In the genomic region with DNA sequence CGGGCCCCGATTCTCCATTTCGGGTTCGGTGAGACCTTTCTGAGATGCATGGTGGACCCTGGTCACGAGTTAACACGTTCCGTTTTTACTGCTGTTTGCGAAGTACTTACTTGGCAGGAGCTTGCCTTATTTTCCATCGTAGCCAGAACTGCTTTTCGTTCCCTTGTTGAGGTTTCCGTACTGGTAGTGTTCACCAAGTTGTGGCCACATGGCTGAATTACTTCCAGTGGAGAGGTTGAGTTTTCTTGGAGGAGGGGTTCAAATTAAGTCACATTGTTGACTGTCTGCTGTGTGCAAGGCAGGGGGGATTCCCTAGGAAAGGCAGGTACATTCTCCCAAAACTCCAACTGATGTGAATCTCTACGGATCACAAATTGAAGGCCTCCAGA, we compare ENCODE assay signal across 8 cellular contexts. TPM values are rescaled to one million over a fixed set of nuclear protein-coding genes. Genes with fewer than 3 reads are reported as not detected.
DNase-seq lines count a peak whose midpoint lies in the region; ATAC-seq, FAIRE-seq and TF ChIP-seq lines count a peak whose summit lies in the region.

No MANE protein-coding gene starts in this region.

- CTCF ChIA-PET in H1 (lab: Charles Lee; ENCODE audit: partially characterized antibody), result interaction anchor here (0.6 to 14.0 kb wide), 7 partner anchors 12 to 327 kb away, joined by 3 to 333 read pairs (median 4); no protein-coding TSS in a partner anchor

- H3F3A ChIP-seq in OCI-LY1 (ENCODE audit: insufficient read depth, low read length), result peaks cover 9% of the 10 kb centered on the region; the same call in 1 of the 2 replicates

- no peak overlapping the region for H2BK120ac ChIP-seq in H1 (replicated peaks; ENCODE audit: low read depth, low read length)

- H3K9me3 ChIP-seq in OCI-LY1 (ENCODE audit: low read length) (no peaks in the 10 kb centered on the region), H1 (ENCODE audit: insufficient read depth in 2 of 2, low read depth in 1 of 2, low read length in 1 of 2) (no peaks in the 10 kb centered on the region)

- H3K9me3 Mint-ChIP-seq in nephron progenitor cell, result no peaks in the 10 kb centered on the region

- TF ChIP-seq EP300 in H1 (IDR thresholded peaks at IDR 0.05; ENCODE audit: borderline replicate concordance in 1 of 2, low read depth in 2 of 2, low read length in 2 of 2), result no peak

- H2AFZ ChIP-seq in OCI-LY1 (ENCODE audit: low read length) (no peak overlapping the region), H1 (ENCODE audit: low read length) (peak overlapping the region; percentile 87)

- H3K14ac ChIP-seq in H1 (ENCODE audit: insufficient read length), result no peak overlapping the region

- FAIRE-seq in H1 (lab: Jason Lieb, UNC), result no peak

- H3K4ac ChIP-seq in H1 (replicated peaks; ENCODE audit: insufficient read length, low read depth, low read length), result no peak overlapping the region

- no peak overlapping the region for H4K8ac ChIP-seq in H1 (ENCODE audit: extremely low read depth, insufficient read depth, low read length)

- H3K79me2 ChIP-seq in OCI-LY1 (ENCODE audit: insufficient read depth, low read length) (no peaks in the 10 kb centered on the region), H1 (ENCODE audit: control insufficient read depth in 1 of 2, insufficient read depth in 2 of 2, low read length in 2 of 2) (no peaks in the 10 kb centered on the region)

- H2BK20ac ChIP-seq in H1 (ENCODE audit: low read length), result no peak overlapping the region

- H2BK5ac ChIP-seq in H1 (ENCODE audit: low read depth, low read length), result no peak overlapping the region

- no peaks in the 10 kb centered on the region for H3K36me3 ChIP-seq in OCI-LY1 (ENCODE audit: insufficient read depth, low read length)
- H3K36me3 ChIP-seq in H1 (ENCODE audit: control insufficient read depth in 2 of 4, insufficient read depth in 4 of 4, low read length in 3 of 4), result no peaks in the 10 kb centered on the region

- DNase-seq in H1 (ENCODE audit: low read depth in 1 of 2, low spot score in 2 of 2) (no peak), nephron progenitor cell (no peak), iPS-NIHi11 (ENCODE audit: low spot score) (no peak)

- H3K9me2 ChIP-seq in OCI-LY1 (ENCODE audit: low read depth, low read length), result no peaks in the 10 kb centered on the region

- POLR2A ChIA-PET in H1 (lab: Charles Lee; ENCODE audit: partially characterized antibody), result interaction anchor here (0.5 to 8.5 kb wide), 8 partner anchors 10 to 199 kb away, joined by 3 to 121 read pairs (median 3); no protein-coding TSS in a partner anchor

- H2BK15ac ChIP-seq in H1 (ENCODE audit: low read length), result 0 out of 2 replicates have a peak overlapping the region, but pooled peaks have one; percentile 48

- no peak overlapping the region; the same call in 1 of the 2 replicates for H3K18ac ChIP-seq in H1 (ENCODE audit: extremely low read depth, low read length)

- peaks cover 24% of the 10 kb centered on the region for H3K27me3 Mint-ChIP-seq in nephron progenitor cell (ENCODE audit: low read depth, poor library complexity)

- peaks cover 58% of the 10 kb centered on the region for H3K4me1 Mint-ChIP-seq in nephron progenitor cell

- H3K4me3 ChIP-seq in OCI-LY1 (ENCODE audit: low read depth, low read length, poor library complexity, severe bottlenecking) (peak overlapping the region; percentile 84), H1 (ENCODE audit: extremely low read depth in 1 of 4, insufficient read depth in 2 of 4, low read depth in 3 of 4, low read length in 4 of 4) (peak overlapping the region; percentile 73 to 80 (median 78); a peak in 7 of 8 replicates)

- peak overlapping the region; percentile 85 for H3K9ac ChIP-seq in OCI-LY1 (ENCODE audit: low read length)
- H3K9ac ChIP-seq in H1 (replicated peaks in 1 of 4; ENCODE audit: extremely low read depth in 1 of 4, low read depth in 3 of 4, low read length in 3 of 4), result peak overlapping the region in 3 of 4 experiments; percentile 25 to 44 (median 40); a peak in 3 of 7 replicates

- no peaks in the 10 kb centered on the region for H4K20me1 ChIP-seq in OCI-LY1 (ENCODE audit: insufficient read depth, low read length)
- H4K20me1 ChIP-seq in H1 (replicated peaks in 1 of 2; ENCODE audit: control insufficient read depth in 1 of 2, insufficient read depth in 2 of 2, low read length in 2 of 2), result peaks cover 0 to 3% of the 10 kb centered on the region in 2 experiments

- H3K4me3 Mint-ChIP-seq in nephron progenitor cell, result peak overlapping the region; percentile 92

- no peak overlapping the region for H2AK5ac ChIP-seq in H1 (ENCODE audit: low read depth, low read length)

- H3K56ac ChIP-seq in H1 (replicated peaks; ENCODE audit: insufficient read length, low read depth, low read length), result no peak overlapping the region

- H3K23me2 ChIP-seq in H1 (ENCODE audit: low read depth, low read length), result peaks cover 26% of the 10 kb centered on the region

- H3K23ac ChIP-seq in H1 (ENCODE audit: insufficient read length), result no peak overlapping the region

- H3K36me3 Mint-ChIP-seq in nephron progenitor cell (ENCODE audit: low read depth), result peaks cover 20% of the 10 kb centered on the region

- peak overlapping the region; percentile 93; the same call in 1 of the 2 replicates for H2BK12ac ChIP-seq in H1 (ENCODE audit: low read depth, low read length)

- H4K5ac ChIP-seq in H1 (ENCODE audit: insufficient read length, low read depth, low read length), result no peak overlapping the region

- no peak for TF ChIP-seq RAD21 in H1 (IDR thresholded peaks at IDR 0.05 in 1 of 2, conservative IDR thresholded peaks at IDR 0.05 in 1 of 2; ENCODE audit: low read depth in 2 of 2, low read length in 2 of 2)

- no peak for TF ChIP-seq CTCF in C4-2B (conservative IDR thresholded peaks at IDR 0.05)
- TF ChIP-seq CTCF in OCI-LY1 (IDR thresholded peaks at IDR 0.05; ENCODE audit: low read length), result no peak
- no peak for TF ChIP-seq CTCF in H1 (IDR thresholded peaks at IDR 0.05; ENCODE audit: control extremely low read depth in 1 of 3, insufficient read depth in 1 of 3, low read depth in 1 of 3, low read length in 3 of 3)
- no peak for TF ChIP-seq CTCF in nephron progenitor cell (IDR thresholded peaks at IDR 0.05)

- H3K4me2 ChIP-seq in OCI-LY1 (ENCODE audit: low read length) (peak overlapping the region; percentile 87), H1 (ENCODE audit: insufficient read depth in 1 of 2, low read depth in 2 of 2, low read length in 2 of 2) (peak overlapping the region; percentile 100)

- H4K91ac ChIP-seq in H1 (replicated peaks; ENCODE audit: insufficient read length, low read length), result no peak overlapping the region

- peak overlapping the region; percentile 66 for H3K27ac ChIP-seq in C4-2B
- peak overlapping the region; percentile 95 for H3K27ac ChIP-seq in OCI-LY1 (ENCODE audit: low read depth, low read length, poor library complexity, severe bottlenecking)
- no peak overlapping the region for H3K27ac ChIP-seq in H1 (ENCODE audit: low read depth, low read length)

- H3K79me1 ChIP-seq in H1 (ENCODE audit: low read depth, low read length), result no peaks in the 10 kb centered on the region

- no peak for TF ChIP-seq POLR2A in H1 (IDR thresholded peaks at IDR 0.05; ENCODE audit: control extremely low read depth in 1 of 2, low read depth in 2 of 2, low read length in 2 of 2)

- WGBS in H1 (ENCODE audit: extremely low coverage in 1 of 2, insufficient coverage in 1 of 2, insufficient read length in 1 of 2, insufficient replicate concordance in 2 of 2, low coverage in 1 of 2, low lambda C conversion rate in 2 of 2, missing lambda C conversion rate in 1 of 2), 2 experiments, result 10% methylated on average over 12 of the region's 12 CpGs; no CpG with 5 or more reads in 1 of the 2 experiments

- H3K4me1 ChIP-seq in OCI-LY1 (ENCODE audit: insufficient read depth, low read length, severe bottlenecking) (peaks cover 66% of the 10 kb centered on the region), H1 (replicated peaks in 1 of 4; ENCODE audit: control insufficient read depth in 3 of 4, insufficient read depth in 4 of 4, low read length in 3 of 4) (peaks cover 2 to 18% (median 14%) of the 10 kb centered on the region in 4 experiments; a peak in 6 of 7 replicates)

- ATAC-seq in HG02798 (IDR thresholded peaks at IDR 0.05; ENCODE audit: poor library complexity, unreplicated experiment) (no peak), HG02623 (IDR thresholded peaks at IDR 0.05; ENCODE audit: unreplicated experiment) (no peak), HG03521 (IDR thresholded peaks at IDR 0.05; ENCODE audit: unreplicated experiment) (no peak)

- H3K27ac Mint-ChIP-seq in nephron progenitor cell, result no peak overlapping the region

- no peaks in the 10 kb centered on the region for H3K27me3 ChIP-seq in OCI-LY1 (ENCODE audit: insufficient read depth, low read length)
- H3K27me3 ChIP-seq in H1 (replicated peaks in 1 of 4; ENCODE audit: control insufficient read depth in 3 of 4, extremely low read depth in 1 of 4, insufficient read depth in 3 of 4, low read length in 3 of 4), result peaks cover 18 to 62% (median 47%) of the 10 kb centered on the region in 4 experiments

TF ChIP-seq in H1, 55 proteins besides CTCF, POLR2A, EP300 and RAD21:
- TF ChIP-seq TAF1 (IDR thresholded peaks at IDR 0.05; ENCODE audit: low read depth, low read length) (0 out of 2 replicates have a peak, but pooled peaks have one; percentile 41), TEAD4 (IDR thresholded peaks at IDR 0.05; ENCODE audit: low read depth, low read length) (no peak), SP1 (IDR thresholded peaks at IDR 0.05; ENCODE audit: low read depth, low read length) (no peak; the same call in 1 of the 2 replicates), RBBP5 (IDR thresholded peaks at IDR 0.05; ENCODE audit: borderline replicate concordance, low read depth, low read length) (peak; percentile 5; the same call in 1 of the 2 replicates)

RNA-seq across cellular contexts. Expression of gene MXI1, which starts 4.0 kb away (rescaled TPM):
- 8.8 and 10.3 TPM in 2 replicates for total RNA-seq in H1 (2021; fragmentation: NEBNext Ultra II Directional; extraction: Animal tissue kit (Norgen Biotek cat#: 25700))
- polyA plus RNA-seq in H1 (2011; rRNA removed), result 3.9 and 5.7 TPM in 2 replicates
- polyA plus RNA-seq in H1 (2011; cell fraction: cytosol; rRNA removed), result 4.8 TPM
- 9.1 TPM for polyA plus RNA-seq in H1 (2011; cell fraction: nucleus; rRNA removed)
- 6.4 to 13.7 TPM (median 11.0 TPM) in 4 replicates for polyA plus RNA-seq in H1 (2012, experiment 1 of 2)
- polyA plus RNA-seq in H1 (2012, experiment 2 of 2), result 1.5 TPM
- 9.0 TPM for polyA plus RNA-seq in H1 (2013, experiment 1 of 2)
- 8.6 TPM for polyA plus RNA-seq in H1 (2013, experiment 2 of 2)
- 8.1 and 8.2 TPM in 2 replicates for polyA minus RNA-seq in H1 (2011; rRNA and poly(A)+ RNA removed)
- polyA minus RNA-seq in H1 (2011; cell fraction: cytosol; rRNA and poly(A)+ RNA removed), result 8.2 TPM
- 14.6 TPM for polyA minus RNA-seq in H1 (2011; cell fraction: nucleus; rRNA and poly(A)+ RNA removed)
